In the genomic region with DNA sequence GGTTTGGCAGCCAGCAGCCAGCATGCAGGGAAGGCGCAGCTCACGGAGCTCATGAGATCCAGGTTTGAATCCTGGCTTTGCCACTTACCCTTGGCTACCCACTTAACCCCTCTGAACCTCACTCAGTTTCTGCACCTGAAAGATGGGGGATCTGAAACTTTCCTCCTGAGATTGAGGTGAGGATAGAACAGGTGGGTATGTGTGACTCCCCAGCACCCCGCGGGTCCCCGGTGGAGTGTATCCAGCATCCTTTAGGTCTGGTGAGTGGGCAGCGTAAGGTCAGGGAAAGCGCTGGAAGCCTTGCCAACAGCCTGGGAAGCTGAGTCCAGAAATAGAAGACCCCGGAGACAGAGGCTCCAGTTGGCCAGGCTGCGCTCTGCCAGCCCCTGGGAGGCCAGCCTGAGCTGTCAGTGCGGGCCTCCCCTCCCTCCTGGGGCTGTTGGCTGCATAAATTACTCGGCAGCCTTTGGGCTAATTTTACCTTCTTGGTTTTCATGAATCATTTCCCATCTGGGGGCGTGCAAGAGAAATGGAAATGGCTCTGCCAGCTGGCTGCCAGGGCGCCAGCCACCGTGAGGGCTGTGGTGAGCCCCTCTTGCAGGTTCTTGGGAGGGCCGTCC, we compare ENCODE assay signal across 14 cellular contexts. TPM values are rescaled to one million over a fixed set of nuclear protein-coding genes. Genes with fewer than 3 reads are reported as not detected.
DNase-seq lines count a peak whose midpoint lies in the region; ATAC-seq and TF ChIP-seq lines count a peak whose summit lies in the region.
"Had no signal": no experiment of that assay in that cellular context is flagged by ENCODE, and none has a peak within 500 bp of the region (broad histone marks: within the 10 kb centered on the region; RNA-seq: fewer than 3 reads in every experiment).

No MANE protein-coding gene starts in this region.

- no peaks in the 10 kb centered on the region for H3K27me3 Mint-ChIP-seq in chondrocyte (ENCODE audit: low read depth)
- no peaks in the 10 kb centered on the region for H3K27me3 Mint-ChIP-seq in H9 (ENCODE audit: low read depth)

- H3K9ac ChIP-seq in H9 (ENCODE audit: extremely low read depth, insufficient read length, low read length), result no peak overlapping the region

- no CpG with 5 or more reads among the region's 15 CpGs for WGBS in H9 (ENCODE audit: extremely low coverage, insufficient read length, low lambda C conversion rate)

- no peaks in the 10 kb centered on the region for H3K36me3 Mint-ChIP-seq in chondrocyte (ENCODE audit: low read depth)
- H3K36me3 Mint-ChIP-seq in H9 (ENCODE audit: insufficient read depth in 1 of 3, low read depth in 3 of 3), result no peaks in the 10 kb centered on the region; a peak in 1 of 7 replicates

- no peak overlapping the region for H3K4me3 ChIP-seq in MG63
- H3K4me3 ChIP-seq: esophagus squamous epithelium, GM23338 had no signal

- H3K79me1 ChIP-seq in H9 (ENCODE audit: insufficient read depth, low read depth, low read length, poor library complexity, severe bottlenecking), result no peaks in the 10 kb centered on the region

- H3K4me1 ChIP-seq in H9 (ENCODE audit: insufficient read depth, low read length), result no peaks in the 10 kb centered on the region

- no peak overlapping the region for H2BK20ac ChIP-seq in H9 (ENCODE audit: low read depth, low read length, poor library complexity, severe bottlenecking)

- H3K4me3 Mint-ChIP-seq in chondrocyte (ENCODE audit: unreplicated experiment), result no peak overlapping the region
- no peak overlapping the region for H3K4me3 Mint-ChIP-seq in H9
- H3K4me3 Mint-ChIP-seq: GM23338 had no signal

- H3K79me2 ChIP-seq in H9 (ENCODE audit: insufficient read depth, low read length), result peaks cover 2% of the 10 kb centered on the region; the same call in 1 of the 2 replicates

- peaks cover 44% of the 10 kb centered on the region for H3K4me1 Mint-ChIP-seq in chondrocyte (ENCODE audit: low read depth)
- peaks cover 0 to 5% of the 10 kb centered on the region in 2 experiments; a peak in 1 of 4 replicates for H3K4me1 Mint-ChIP-seq in H9

- H3K9me3 Mint-ChIP-seq in chondrocyte (ENCODE audit: low read depth), result no peaks in the 10 kb centered on the region
- H3K9me3 Mint-ChIP-seq in H9, result no peaks in the 10 kb centered on the region
- H3K9me3 Mint-ChIP-seq: GM23338, nephron had no signal

- no peak overlapping the region for H2BK12ac ChIP-seq in H9 (ENCODE audit: insufficient read length, low read depth, low read length)

- no peak overlapping the region for H2BK15ac ChIP-seq in H9 (ENCODE audit: low read depth, low read length)

- H3K27ac ChIP-seq in H9 (ENCODE audit: insufficient read length, low read depth, low read length), result no peak overlapping the region
- H3K27ac ChIP-seq: esophagus squamous epithelium had no signal

- H3K27me3 ChIP-seq in MG63 (no peaks in the 10 kb centered on the region), H9 (ENCODE audit: insufficient read depth, low read length) (no peaks in the 10 kb centered on the region)
- H3K27me3 ChIP-seq: esophagus squamous epithelium had no signal

- H4K20me1 ChIP-seq in H9 (ENCODE audit: control insufficient read depth, insufficient read depth, insufficient read length), result no peaks in the 10 kb centered on the region

- no peak overlapping the region for H3K18ac ChIP-seq in H9 (ENCODE audit: insufficient read length, low read depth, low read length)

- ATAC-seq in HG03460 (IDR thresholded peaks at IDR 0.05; ENCODE audit: unreplicated experiment), result no peak
- ATAC-seq: GM23338, PC-3 had no signal

- H3K23ac ChIP-seq in H9 (ENCODE audit: insufficient read length, low read depth, low read length), result no peak overlapping the region

- H3K56ac ChIP-seq in H9 (ENCODE audit: insufficient read length, low read depth, low read length), result no peak overlapping the region

- no peak overlapping the region for H4K5ac ChIP-seq in H9 (ENCODE audit: insufficient read length, low read depth, low read length)

- TF ChIP-seq CTCF in chondrocyte (IDR thresholded peaks at IDR 0.05) (no peak), H9 (conservative IDR thresholded peaks at IDR 0.05) (no peak)

- no peak overlapping the region for H3K14ac ChIP-seq in H9 (ENCODE audit: insufficient read depth, low read length)

- peak; percentile 83 for DNase-seq in DMS 273 (lab: John Stamatoyannopoulos, UW; ENCODE audit: unreplicated experiment)
- DNase-seq in MG63, result peak; percentile 57
- peak; percentile 66 for DNase-seq in chondrocyte (ENCODE audit: low spot score)
- DNase-seq in posterior vena cava (ENCODE audit: low spot score), result peak; percentile 46
- no peak for DNase-seq in NAMALWA (ENCODE audit: low spot score)
- no peak for DNase-seq in H9
- no peak for DNase-seq in activated CD8-positive, alpha-beta memory T cell treated with anti-CD3 and anti-CD28 coated beads, Interleukin-2, amount 50 U/mL, for 4 hours
- DNase-seq: esophagus squamous epithelium, NCI-H2081, PC-3, T1000 had no signal

- H3K36me3 ChIP-seq in MG63, result no peaks in the 10 kb centered on the region
- H3K36me3 ChIP-seq: esophagus squamous epithelium had no signal

- H3K9me3 ChIP-seq in MG63 (no peaks in the 10 kb centered on the region), H9 (ENCODE audit: control insufficient read depth, low read depth, low read length) (no peaks in the 10 kb centered on the region)
- H3K9me3 ChIP-seq: esophagus squamous epithelium had no signal

- no peak overlapping the region for H2BK5ac ChIP-seq in H9 (ENCODE audit: insufficient read length, low read length)

- no peak overlapping the region for H2AFZ ChIP-seq in H9 (ENCODE audit: low read length)
- H2AFZ ChIP-seq: GM23338 had no signal

- no peak overlapping the region for H2BK120ac ChIP-seq in H9 (ENCODE audit: low read depth, low read length, poor library complexity, severe bottlenecking)

- no peak overlapping the region for H4K8ac ChIP-seq in H9 (replicated peaks; ENCODE audit: insufficient read length, low read depth, low read length)

- H3K4ac ChIP-seq in H9 (ENCODE audit: low read depth, low read length), result no peak overlapping the region

- no peaks in the 10 kb centered on the region for H3K23me2 ChIP-seq in H9 (ENCODE audit: insufficient read length, low read depth, low read length, poor library complexity, severe bottlenecking)

- peak overlapping the region; percentile 70 for H3K27ac Mint-ChIP-seq in chondrocyte (ENCODE audit: unreplicated experiment)
- peak overlapping the region in 1 of 3 experiments; percentile 70; a peak in 1 of 7 replicates for H3K27ac Mint-ChIP-seq in H9
- H3K27ac Mint-ChIP-seq: GM23338 had no signal

- H2AK5ac ChIP-seq in H9 (ENCODE audit: insufficient read length, low read length), result no peak overlapping the region

- no peak overlapping the region for H4K91ac ChIP-seq in H9 (ENCODE audit: insufficient read length, low read depth, low read length)

- H3K4me2 ChIP-seq in H9 (ENCODE audit: insufficient read depth, insufficient read length, low read length), result no peak overlapping the region
- H3K4me2 ChIP-seq: GM23338 had no signal

- H3T11ph ChIP-seq in H9 (ENCODE audit: low read length), result no peak overlapping the region

- intact Hi-C loops in posterior vena cava (cut with DNase I), result no loop called here

RNA-seq across cellular contexts. Expression of a gene that starts 17.6 kb away (rescaled TPM):
- 4.3 and 5.7 TPM in 2 replicates for total RNA-seq in MG63 (2014; rRNA removed; shearing (Covaris generic); ENCODE audit: low replicate concordance)
- 32.9 to 35.1 TPM (median 35.0 TPM) in 3 replicates for total RNA-seq in chondrocyte
- 10 to 100 TPM; 21.1 to 24.5 TPM for total RNA-seq in posterior vena cava
- total RNA-seq in H9 (2021), result 11.5 and 12.0 TPM in 2 replicates

Comparison
In these comparisons a context has a peak if more than half of its experiments do, and no peak if none do; other contexts are left out.
1. DNase-seq: peak in DMS 273 (single experiment), MG63 (single experiment), chondrocyte (single experiment) and posterior vena cava (single experiment); none in NAMALWA (single experiment), H9 (single experiment) and activated CD8-positive, alpha-beta memory T cell treated with anti-CD3 and anti-CD28 coated beads, Interleukin-2, amount 50 U/mL, for 4 hours (single experiment).